ENCODE assay signal across 29 cellular contexts in genomic region chr6:56949261-56949660, GRCh38. TPM values are rescaled to one million over a fixed set of nuclear protein-coding genes. Genes with fewer than 3 reads are reported as not detected.
"Had no signal": no experiment of that assay in that cellular context is flagged by ENCODE, and none has a peak within 500 bp of the region (broad histone marks: within the 10 kb centered on the region; RNA-seq: fewer than 3 reads in every experiment).

No MANE protein-coding gene starts in this region.

- H3K36me3 ChIP-seq: cardiac muscle cell, gastroesophageal sphincter, sigmoid colon, uterus had no signal

- H3K4me3 ChIP-seq: cardiac muscle cell, gastroesophageal sphincter, hepatocyte, psoas muscle, sigmoid colon, smooth muscle cell, uterus had no signal

- H3K4me3 Mint-ChIP-seq: activated CD4-positive, alpha-beta T cell treated with anti-CD3 and anti-CD28 coated beads for 36 hours; activated CD8-positive, alpha-beta memory T cell treated with anti-CD3 and anti-CD28 coated beads, Interleukin-2, amount 10 ng/mL, durations not matched to agents 7 days and 5 days; activated CD8-positive, alpha-beta T cell treated with anti-CD3 and anti-CD28 coated beads, Interleukin-2, amount 10 ng/mL, durations not matched to agents 7 days and 5 days; activated naive CD4-positive, alpha-beta T cell treated with anti-CD3 and anti-CD28 coated beads, Interleukin-2, amount 50 U/mL, for 24 hours; activated naive CD8-positive, alpha-beta T cell treated with anti-CD3 and anti-CD28 coated beads, Interleukin-2, amount 50 U/mL, for 24 hours; naive thymus-derived CD8-positive, alpha-beta T cell; neural crest cell; stimulated activated memory B cell treated with anti-CD40 and anti-IgM and Interleukin-4, amounts not matched to agents 10 μg/mL and 1 μg/mL and 100 μg/mL, for 72 hours; stimulated activated naive CD8-positive, alpha-beta T cell treated with anti-CD3 and anti-CD28 coated beads, Interleukin-15, amount 100 ng/mL, for 72 hours; T-helper 2 cell treated with Interferon-gamma antibody and Interleukin-4, amounts not matched to agents 5 μg/mL and 100 μg/mL, for 36 hours; type B pancreatic cell had no signal

- ATAC-seq: activated CD4-positive, alpha-beta T cell treated with anti-CD3 and anti-CD28 coated beads for 36 hours; activated CD8-positive, alpha-beta memory T cell treated with anti-CD3 and anti-CD28 coated beads, Interleukin-2, amount 10 ng/mL, durations not matched to agents 7 days and 5 days; activated CD8-positive, alpha-beta T cell treated with anti-CD3 and anti-CD28 coated beads, Interleukin-2, amount 10 ng/mL, durations not matched to agents 7 days and 5 days; activated naive CD8-positive, alpha-beta T cell treated with anti-CD3 and anti-CD28 coated beads, Interleukin-2, amount 50 U/mL, for 24 hours; gastroesophageal sphincter; naive thymus-derived CD8-positive, alpha-beta T cell; psoas muscle; stimulated activated memory B cell treated with anti-CD40 and anti-IgM and Interleukin-4, amounts not matched to agents 10 μg/mL and 1 μg/mL and 100 μg/mL, for 72 hours; stimulated activated naive CD8-positive, alpha-beta T cell treated with anti-CD3 and anti-CD28 coated beads, Interleukin-15, amount 100 ng/mL, for 72 hours had no signal

- H3K27ac ChIP-seq: cardiac muscle cell, gastroesophageal sphincter, hepatocyte, parathyroid adenoma, psoas muscle, sigmoid colon, uterus had no signal

- DNase-seq: activated CD4-positive, alpha-beta T cell treated with anti-CD3 and anti-CD28 coated beads for 36 hours; activated CD4-positive, CD25-positive, alpha-beta regulatory T cell; activated CD8-positive, alpha-beta memory T cell treated with anti-CD3 and anti-CD28 coated beads, Interleukin-2, amount 10 ng/mL, durations not matched to agents 7 days and 5 days; activated CD8-positive, alpha-beta T cell treated with anti-CD3 and anti-CD28 coated beads, Interleukin-2, amount 10 ng/mL, durations not matched to agents 7 days and 5 days; activated naive CD8-positive, alpha-beta T cell treated with anti-CD3 and anti-CD28 coated beads, Interleukin-2, amount 50 U/mL, for 24 hours; activated T-cell treated with anti-CD3 and anti-CD28 coated beads, Interleukin-2, amount 50 U/mL, for 48 hours; anterior cingulate cortex; midbrain; naive thymus-derived CD8-positive, alpha-beta T cell; nucleus accumbens; psoas muscle; sigmoid colon; stimulated activated CD4-positive, alpha-beta T cell treated with anti-CD3 and anti-CD28 coated beads, Interleukin-1b, Interleukin-23, amount 100 ng/mL, for 48 hours; stimulated activated CD4-positive, alpha-beta T cell treated with anti-CD3 and anti-CD28 coated beads, Interleukin-4, amount 100 ng/mL, for 4 hours; stimulated activated CD8-positive, alpha-beta memory T cell treated with anti-CD3 and anti-CD28 coated beads, Interleukin-4, amount 100 ng/mL, for 48 hours; stimulated activated naive CD8-positive, alpha-beta T cell treated with anti-CD3 and anti-CD28 coated beads, Interleukin-15, amount 100 ng/mL, for 72 hours; substantia nigra; uterus had no signal

- H3K36me3 Mint-ChIP-seq: activated naive CD4-positive, alpha-beta T cell treated with anti-CD3 and anti-CD28 coated beads, Interleukin-2, amount 50 U/mL, for 24 hours; naive thymus-derived CD8-positive, alpha-beta T cell; stimulated activated memory B cell treated with anti-CD40 and anti-IgM and Interleukin-4, amounts not matched to agents 10 μg/mL and 1 μg/mL and 100 μg/mL, for 72 hours; type B pancreatic cell had no signal

- H3K27me3 ChIP-seq: gastroesophageal sphincter, sigmoid colon, uterus had no signal

- H3K27ac Mint-ChIP-seq: activated CD4-positive, alpha-beta T cell treated with anti-CD3 and anti-CD28 coated beads for 36 hours; activated CD8-positive, alpha-beta memory T cell treated with anti-CD3 and anti-CD28 coated beads, Interleukin-2, amount 10 ng/mL, durations not matched to agents 7 days and 5 days; activated CD8-positive, alpha-beta T cell treated with anti-CD3 and anti-CD28 coated beads, Interleukin-2, amount 10 ng/mL, durations not matched to agents 7 days and 5 days; activated naive CD4-positive, alpha-beta T cell treated with anti-CD3 and anti-CD28 coated beads, Interleukin-2, amount 50 U/mL, for 24 hours; activated naive CD8-positive, alpha-beta T cell treated with anti-CD3 and anti-CD28 coated beads, Interleukin-2, amount 50 U/mL, for 24 hours; activated T-helper 2 cell treated with anti-CD3 and anti-CD28 coated beads, Interferon-gamma antibody, Interleukin-2, Interleukin-4, amounts not matched to agents 10 μg/mL and 5 μg/mL and 100 μg/mL, durations not matched to agents 14 hours and 24 hours and 36 hours; stimulated activated memory B cell treated with anti-CD40 and anti-IgM and Interleukin-4, amounts not matched to agents 10 μg/mL and 1 μg/mL and 100 μg/mL, for 72 hours; T-helper 2 cell treated with Interferon-gamma antibody and Interleukin-4, amounts not matched to agents 5 μg/mL and 100 μg/mL, for 36 hours; type B pancreatic cell had no signal

- H3K9me3 Mint-ChIP-seq: activated naive CD4-positive, alpha-beta T cell treated with anti-CD3 and anti-CD28 coated beads, Interleukin-2, amount 50 U/mL, for 24 hours; activated naive CD8-positive, alpha-beta T cell treated with anti-CD3 and anti-CD28 coated beads, Interleukin-2, amount 50 U/mL, for 24 hours; activated T-helper 2 cell treated with anti-CD3 and anti-CD28 coated beads, Interferon-gamma antibody, Interleukin-2, Interleukin-4, amounts not matched to agents 10 μg/mL and 5 μg/mL and 100 μg/mL, durations not matched to agents 14 hours and 24 hours and 36 hours; naive thymus-derived CD8-positive, alpha-beta T cell; neural crest cell; stimulated activated memory B cell treated with anti-CD40 and anti-IgM and Interleukin-4, amounts not matched to agents 10 μg/mL and 1 μg/mL and 100 μg/mL, for 72 hours; stimulated activated naive CD8-positive, alpha-beta T cell treated with anti-CD3 and anti-CD28 coated beads, Interleukin-15, amount 100 ng/mL, for 72 hours; T-helper 2 cell treated with Interferon-gamma antibody and Interleukin-4, amounts not matched to agents 5 μg/mL and 100 μg/mL, for 36 hours; type B pancreatic cell had no signal

RNA-seq across cellular contexts. Expression of gene BEND6, which starts 5.6 kb away (rescaled TPM):
- total RNA-seq: activated CD4-positive, alpha-beta T cell treated with anti-CD3 and anti-CD28 coated beads for 36 hours; activated CD8-positive, alpha-beta memory T cell treated with anti-CD3 and anti-CD28 coated beads, Interleukin-2, amount 10 ng/mL, durations not matched to agents 7 days and 5 days; activated CD8-positive, alpha-beta T cell treated with anti-CD3 and anti-CD28 coated beads, Interleukin-2, amount 10 ng/mL, durations not matched to agents 7 days and 5 days; activated T-helper 2 cell treated with anti-CD3 and anti-CD28 coated beads, Interferon-gamma antibody, Interleukin-2, Interleukin-4, amounts not matched to agents 10 μg/mL and 5 μg/mL and 100 μg/mL, durations not matched to agents 14 hours and 24 hours and 36 hours; naive thymus-derived CD8-positive, alpha-beta T cell had no signal
